In genomic region chr2:241993386-241994005, GRCh38 we compare ENCODE assay signal across 23 cellular contexts.
"Had no signal": no experiment of that assay in that cellular context is flagged by ENCODE, and none has a peak within 500 bp of the region (broad histone marks: within the 10 kb centered on the region; RNA-seq: fewer than 3 reads in every experiment).

No MANE protein-coding gene starts in this region.

- H3K4me1 Mint-ChIP-seq: neural crest cell had no signal

- H3K27ac Mint-ChIP-seq: effector memory CD8-positive, alpha-beta T cell; natural killer cell treated with Interleukin-12 subunit alpha and Interleukin-12 subunit beta and Interleukin-15 and Interleukin-18, amount 100 ng/mL, for 72 hours; progenitor cell of endocrine pancreas; stimulated activated naive B cell treated with anti-CD40 and anti-IgM and Interleukin-4, amounts not matched to agents 10 μg/mL and 1 μg/mL and 100 μg/mL, for 72 hours; stimulated activated naive CD8-positive, alpha-beta T cell treated with anti-CD3 and anti-CD28 coated beads, Interleukin-15, Interleukin-2, amounts not matched to agents 100 ng/mL and 50 ng/mL, for 24 hours had no signal

- H3K4me3 ChIP-seq: esophagus squamous epithelium, heart right ventricle, left ventricle myocardium inferior, lower lobe of right lung, skin epidermis, thoracic aorta, tibial nerve, upper lobe of left lung had no signal

- H3K36me3 Mint-ChIP-seq: natural killer cell treated with Interleukin-12 subunit alpha and Interleukin-12 subunit beta and Interleukin-15 and Interleukin-18, amount 100 ng/mL, for 72 hours had no signal

- H3K36me3 ChIP-seq: esophagus squamous epithelium, heart right ventricle, left ventricle myocardium inferior, lower lobe of right lung, thoracic aorta, tibial nerve, upper lobe of left lung had no signal

- H3K27me3 ChIP-seq: esophagus squamous epithelium, tibial nerve, upper lobe of left lung had no signal

- ATAC-seq: effector memory CD8-positive, alpha-beta T cell; heart right ventricle; left cardiac atrium; stimulated activated naive B cell treated with anti-CD40 and anti-IgM and Interleukin-4, amounts not matched to agents 10 μg/mL and 1 μg/mL and 100 μg/mL, for 72 hours had no signal

- DNase-seq: cortex of kidney; effector memory CD8-positive, alpha-beta T cell; erythroblast; esophagus squamous epithelium; foreskin melanocyte; glutamatergic neuron; heart right ventricle; hippocampal formation; left cardiac atrium; left ventricle myocardium inferior; lower lobe of right lung; stimulated activated CD4-positive, alpha-beta T cell treated with anti-CD3 and anti-CD28 coated beads, Interleukin-15, amount 100 ng/mL, for 24 hours; stimulated activated CD4-positive, alpha-beta T cell treated with anti-CD3 and anti-CD28 coated beads, Interleukin-2, amount 100 ng/mL, for 48 hours; stimulated activated naive B cell treated with anti-CD40 and anti-IgM and Interleukin-4, amounts not matched to agents 10 μg/mL and 1 μg/mL and 100 μg/mL, for 72 hours; upper lobe of left lung had no signal

- H3K4me1 ChIP-seq: esophagus squamous epithelium, heart right ventricle, left ventricle myocardium inferior, lower lobe of right lung, parathyroid adenoma, tibial nerve, upper lobe of left lung had no signal

- H3K9me3 ChIP-seq: esophagus squamous epithelium, heart right ventricle, left ventricle myocardium inferior, lower lobe of right lung, thoracic aorta, tibial nerve, upper lobe of left lung had no signal

- H3K27me3 Mint-ChIP-seq: natural killer cell treated with Interleukin-12 subunit alpha and Interleukin-12 subunit beta and Interleukin-15 and Interleukin-18, amount 100 ng/mL, for 72 hours; stimulated activated naive B cell treated with anti-CD40 and anti-IgM and Interleukin-4, amounts not matched to agents 10 μg/mL and 1 μg/mL and 100 μg/mL, for 72 hours; stimulated activated naive CD8-positive, alpha-beta T cell treated with anti-CD3 and anti-CD28 coated beads, Interleukin-15, Interleukin-2, amounts not matched to agents 100 ng/mL and 50 ng/mL, for 24 hours had no signal

- H3K9me3 Mint-ChIP-seq: natural killer cell treated with Interleukin-12 subunit alpha and Interleukin-12 subunit beta and Interleukin-15 and Interleukin-18, amount 100 ng/mL, for 72 hours; stimulated activated naive CD8-positive, alpha-beta T cell treated with anti-CD3 and anti-CD28 coated beads, Interleukin-15, Interleukin-2, amounts not matched to agents 100 ng/mL and 50 ng/mL, for 24 hours had no signal

- H3K4me3 Mint-ChIP-seq: effector memory CD8-positive, alpha-beta T cell; natural killer cell treated with Interleukin-12 subunit alpha and Interleukin-12 subunit beta and Interleukin-15 and Interleukin-18, amount 100 ng/mL, for 72 hours; neural crest cell; stimulated activated naive B cell treated with anti-CD40 and anti-IgM and Interleukin-4, amounts not matched to agents 10 μg/mL and 1 μg/mL and 100 μg/mL, for 72 hours; stimulated activated naive CD8-positive, alpha-beta T cell treated with anti-CD3 and anti-CD28 coated beads, Interleukin-15, Interleukin-2, amounts not matched to agents 100 ng/mL and 50 ng/mL, for 24 hours had no signal

- H3K27ac ChIP-seq: esophagus squamous epithelium, heart right ventricle, left ventricle myocardium inferior, lower lobe of right lung, parathyroid adenoma, skin epidermis, thoracic aorta, tibial nerve, upper lobe of left lung had no signal
